Comparison of ENCODE assay signal across 10 cellular contexts in genomic region chr6:63640062-63640461, GRCh38. TPM values are rescaled to one million over a fixed set of nuclear protein-coding genes. Genes with fewer than 3 reads are reported as not detected.
DNase-seq lines count a peak whose midpoint lies in the region; ATAC-seq, FAIRE-seq and TF ChIP-seq lines count a peak whose summit lies in the region.
"Had no signal": no experiment of that assay in that cellular context is flagged by ENCODE, and none has a peak within 500 bp of the region (broad histone marks: within the 10 kb centered on the region; RNA-seq: fewer than 3 reads in every experiment).

No MANE protein-coding gene starts in this region.

- dilution Hi-C loops in IMR-90 (cut with HindIII; ENCODE audit: low sequenced_read_pairs, unreplicated experiment), result no loop called here

- no peak overlapping the region for H2BK5ac ChIP-seq in IMR-90 (ENCODE audit: low read depth, low read length, poor library complexity, severe bottlenecking)

- ATAC-seq in IMR-90 (ENCODE audit: low read depth) (0 out of 2 replicates have a peak, but pooled peaks have one; percentile 0), GM19035 (IDR thresholded peaks at IDR 0.05; ENCODE audit: unreplicated experiment) (no peak)

- H3K27me3 Mint-ChIP-seq in osteocyte (ENCODE audit: unreplicated experiment), result no peaks in the 10 kb centered on the region

- TF ChIP-seq POLR2A in IMR-90 (IDR thresholded peaks at IDR 0.05; ENCODE audit: low read depth, low read length), result no peak

- H3K4me2 ChIP-seq in DOHH2 (ENCODE audit: low read length), result peak overlapping the region; percentile 82
- H3K4me2 ChIP-seq in IMR-90 (ENCODE audit: low read depth, low read length), result peak overlapping the region; percentile 14

- peaks cover 77% of the 10 kb centered on the region for H3K36me3 ChIP-seq in DOHH2 (ENCODE audit: control insufficient read depth, low read length)
- peaks cover 5% of the 10 kb centered on the region for H3K36me3 ChIP-seq in IMR-90 (ENCODE audit: control insufficient read depth, insufficient read depth, low read length)
- H3K36me3 ChIP-seq in bronchial epithelial cell (ENCODE audit: control insufficient read depth, insufficient read depth, low read length), result no peaks in the 10 kb centered on the region

- H3K9ac ChIP-seq in IMR-90 (ENCODE audit: low read depth, low read length), result no peak overlapping the region

- H3K4ac ChIP-seq in IMR-90 (ENCODE audit: low read depth, low read length), result no peak overlapping the region

- in situ Hi-C loops in IMR-90 (cut with MboI; ENCODE audit: low sequenced_read_pairs), result no loop called here

- peaks cover 43% of the 10 kb centered on the region for H4K20me1 ChIP-seq in DOHH2 (ENCODE audit: control insufficient read depth, insufficient read depth, low read depth, low read length)
- peaks cover 59% of the 10 kb centered on the region for H4K20me1 ChIP-seq in IMR-90 (ENCODE audit: insufficient read depth, low read length)

- peak overlapping the region; percentile 0 for H3K4me3 Mint-ChIP-seq in osteocyte (ENCODE audit: unreplicated experiment)

- peaks cover 46% of the 10 kb centered on the region for H3K4me1 Mint-ChIP-seq in osteocyte (ENCODE audit: unreplicated experiment)

- H3K27ac ChIP-seq in DOHH2 (ENCODE audit: low read depth, low read length) (no peak overlapping the region), IMR-90 (ENCODE audit: insufficient read depth, low read length) (no peak overlapping the region)

- peak overlapping the region; percentile 88; the same call in 1 of the 2 replicates for H3K4me3 ChIP-seq in DOHH2 (ENCODE audit: low read length)
- no peak overlapping the region for H3K4me3 ChIP-seq in IMR-90 (ENCODE audit: insufficient read depth, low read depth, low read length)
- no peak overlapping the region for H3K4me3 ChIP-seq in bronchial epithelial cell (ENCODE audit: low read depth, low read length)

- no peak overlapping the region for H3K23ac ChIP-seq in IMR-90 (ENCODE audit: low read depth, low read length)

- no peak overlapping the region for H2AFZ ChIP-seq in IMR-90 (replicated peaks; ENCODE audit: low read length, poor library complexity)

- no peak overlapping the region for H3K18ac ChIP-seq in IMR-90 (ENCODE audit: low read depth, low read length)

- no peaks in the 10 kb centered on the region for H3K9me3 ChIP-seq in DOHH2 (ENCODE audit: control insufficient read depth, insufficient read depth, low read length)
- no peaks in the 10 kb centered on the region for H3K9me3 ChIP-seq in IMR-90 (ENCODE audit: control insufficient read depth, insufficient read depth, low read length)

- H3K79me1 ChIP-seq in IMR-90 (ENCODE audit: low read depth in 1 of 2, low read length in 2 of 2), result peaks cover 19 to 49% of the 10 kb centered on the region in 2 experiments; a peak in 3 of 4 replicates

- DNase-seq in IMR-90, result peak; percentile 79
- peak; percentile 85 for DNase-seq in bronchial epithelial cell (ENCODE audit: low read depth)
- DNase-seq in osteocyte (ENCODE audit: extremely low spot score, unreplicated experiment), result no peak
- no peak for DNase-seq in CD1c-positive myeloid dendritic cell (ENCODE audit: extremely low spot score)
- DNase-seq in frontal cortex (ENCODE audit: low spot score in 2 of 2), result no peak
- DNase-seq: activated CD4-positive, alpha-beta T cell treated with anti-CD3 and anti-CD28 coated beads, Interleukin-2, amount 50 U/mL, for 4 hours; NCI-H1417 treated with DMSO at 0.1 percent for 48 hours; occipital lobe had no signal

- POLR2A ChIA-PET in IMR-90 (lab: Charles Lee; ENCODE audit: unreplicated experiment), result no interaction called here

- intact Hi-C loops in IMR-90 (cut with micrococcal nuclease), result no loop called here

- H3K27ac Mint-ChIP-seq in osteocyte (ENCODE audit: unreplicated experiment), result no peak overlapping the region

- H3K79me2 ChIP-seq in DOHH2 (ENCODE audit: control insufficient read depth, low read length), result peaks cover 95% of the 10 kb centered on the region

- no peak overlapping the region for H2BK120ac ChIP-seq in IMR-90 (ENCODE audit: low read depth, low read length)

- peaks cover 2% of the 10 kb centered on the region; the same call in 1 of the 2 replicates for H3K9me1 ChIP-seq in IMR-90 (ENCODE audit: insufficient read depth, low read length)

- H3K56ac ChIP-seq in IMR-90 (ENCODE audit: extremely low read depth, insufficient read depth, low read length), result no peak overlapping the region

- no peak overlapping the region for H3K14ac ChIP-seq in IMR-90 (replicated peaks; ENCODE audit: low read depth, low read length)

- H3K4me1 ChIP-seq in DOHH2 (ENCODE audit: control insufficient read depth, low read length) (peaks cover 64% of the 10 kb centered on the region), IMR-90 (ENCODE audit: control insufficient read depth, insufficient read depth, low read length) (peaks cover 2% of the 10 kb centered on the region; the same call in 1 of the 2 replicates)

- H3F3A ChIP-seq in DOHH2 (ENCODE audit: control insufficient read depth, insufficient read depth), result no peaks in the 10 kb centered on the region

- TF ChIP-seq CTCF in DOHH2 (IDR thresholded peaks at IDR 0.05; ENCODE audit: low read depth, low read length, poor library complexity, severe bottlenecking), result no peak
- TF ChIP-seq CTCF in IMR-90 (conservative IDR thresholded peaks at IDR 0.05; ENCODE audit: low read depth, low read length), result no peak
- no peak for TF ChIP-seq CTCF in bronchial epithelial cell (IDR thresholded peaks at IDR 0.05; ENCODE audit: insufficient read depth, low read length, severe bottlenecking)
- TF ChIP-seq CTCF in osteocyte (IDR thresholded peaks at IDR 0.05), result no peak

- no peak overlapping the region for H4K8ac ChIP-seq in IMR-90 (ENCODE audit: low read depth in 2 of 2, low read length in 2 of 2)

- no TSS peak for BruUV-seq in IMR-90 (replicated peaks; lab: Mats Ljungman, UMichigan)

- H2AK9ac ChIP-seq in IMR-90 (replicated peaks; ENCODE audit: low read depth, low read length, poor library complexity), result no peak overlapping the region

- no CpG with 5 or more reads among the region's 2 CpGs for WGBS in IMR-90 (ENCODE audit: extremely low coverage in 2 of 2, insufficient read length in 1 of 2), 2 experiments

- H2AK5ac ChIP-seq in IMR-90 (ENCODE audit: low read depth, low read length), result no peak overlapping the region

- H4K5ac ChIP-seq in IMR-90 (ENCODE audit: low read depth, low read length), result no peak overlapping the region

- no peak for TF ChIP-seq RAD21 in IMR-90 (IDR thresholded peaks at IDR 0.05; ENCODE audit: low read length)

- no peak overlapping the region for H4K91ac ChIP-seq in IMR-90 (ENCODE audit: insufficient read depth, low read depth, low read length)

- no peaks in the 10 kb centered on the region for H3K9me3 Mint-ChIP-seq in osteocyte (ENCODE audit: unreplicated experiment)

- H3K36me3 Mint-ChIP-seq in osteocyte (ENCODE audit: unreplicated experiment), result no peaks in the 10 kb centered on the region

- CTCF ChIA-PET in IMR-90 (lab: Yijun Ruan, JAX), result no interaction called here

- H3K27me3 ChIP-seq in DOHH2 (ENCODE audit: control insufficient read depth, low read length) (no peaks in the 10 kb centered on the region), IMR-90 (ENCODE audit: control insufficient read depth, insufficient read depth, low read length) (no peaks in the 10 kb centered on the region), bronchial epithelial cell (ENCODE audit: control insufficient read depth, insufficient read depth, low read length) (no peaks in the 10 kb centered on the region)

- H3K9me2 ChIP-seq in DOHH2 (replicated peaks; ENCODE audit: control insufficient read depth, low read length), result no peaks in the 10 kb centered on the region

- H2BK15ac ChIP-seq in IMR-90 (ENCODE audit: low read depth, low read length), result no peak overlapping the region

- no peak overlapping the region for H2BK20ac ChIP-seq in IMR-90 (ENCODE audit: low read depth, low read length)

- no peak for FAIRE-seq in bronchial epithelial cell (lab: Jason Lieb, UNC)
- FAIRE-seq in frontal cortex (lab: Jason Lieb, UNC), result no peak

TF ChIP-seq in IMR-90, 13 proteins besides CTCF, POLR2A, EP300 and RAD21:
- TF ChIP-seq MXI1 (IDR thresholded peaks at IDR 0.05; ENCODE audit: borderline replicate concordance, low read depth, low read length) (no peak), CEBPB (IDR thresholded peaks at IDR 0.05; ENCODE audit: low read depth, low read length) (peak; percentile 90), FOS (IDR thresholded peaks at IDR 0.05; ENCODE audit: low read depth, low read length) (peak; percentile 48)

RNA-seq across cellular contexts. Expression of gene PHF3, which starts 4.5 kb away (rescaled TPM):
- total RNA-seq in IMR-90 (2012; rRNA removed) (27.8 and 46.9 TPM in 2 replicates), bronchial epithelial cell (33.2 and 36.3 TPM in 2 replicates), osteocyte (45.9 and 51.5 TPM in 2 replicates), frontal cortex (99.1 TPM)
- polyA plus RNA-seq in IMR-90 (2012; rRNA removed), result 5.4 and 5.6 TPM in 2 replicates
- polyA plus RNA-seq in IMR-90 (2012; cell fraction: cytosol; rRNA removed), result 1.0 and 1.2 TPM in 2 replicates
- 1.3 and 10.1 TPM in 2 replicates for polyA plus RNA-seq in IMR-90 (2012; cell fraction: nucleus; rRNA removed; ENCODE audit: low replicate concordance)

Comparison
In these comparisons a context has a peak if more than half of its experiments do, and no peak if none do; other contexts are left out.
1. DNase-seq: peak in IMR-90 (single experiment) and bronchial epithelial cell (single experiment); none in osteocyte (single experiment), CD1c-positive myeloid dendritic cell (single experiment) and frontal cortex (0 of 2).